12 cellular contexts compared by ENCODE assay signal in the genomic region with DNA sequence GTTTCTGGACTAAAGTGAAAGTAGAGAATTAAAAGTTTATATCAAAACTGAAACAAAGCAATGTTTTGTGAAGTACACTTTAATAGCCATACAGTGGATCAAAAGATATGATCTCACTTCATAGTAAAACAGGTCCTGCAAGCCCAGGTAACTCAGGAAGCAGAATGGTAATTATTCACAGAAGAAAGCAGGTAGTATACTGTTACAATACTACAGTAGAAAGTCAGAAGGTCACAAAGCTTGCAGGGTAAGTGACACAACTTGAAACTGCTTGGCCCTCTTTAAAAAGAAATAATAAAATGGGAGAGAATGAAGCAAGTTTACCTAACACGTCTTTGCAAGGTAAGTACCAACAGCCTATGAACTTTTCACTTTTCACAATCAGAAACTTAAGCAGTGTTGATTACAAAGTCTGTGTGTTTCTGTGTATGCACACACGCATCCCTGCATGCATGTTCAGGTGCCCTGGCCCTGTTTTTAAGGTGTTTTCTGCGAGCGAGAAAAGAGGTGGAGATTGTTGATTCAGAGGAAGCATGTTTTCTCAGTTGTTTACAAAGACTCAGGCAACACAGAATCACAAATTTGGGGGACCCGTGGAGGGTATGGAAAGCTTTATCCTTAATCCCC. TPM values are rescaled to one million over a fixed set of nuclear protein-coding genes. Genes with fewer than 3 reads are reported as not detected.
DNase-seq lines count a peak whose midpoint lies in the region; ATAC-seq and TF ChIP-seq lines count a peak whose summit lies in the region.
"Had no signal": no experiment of that assay in that cellular context is flagged by ENCODE, and none has a peak within 500 bp of the region (broad histone marks: within the 10 kb centered on the region; RNA-seq: fewer than 3 reads in every experiment).

A gene (plus strand): TSS at position 226 of the 627 bp plus-strand sequence.

- ATAC-seq in omental fat pad (ENCODE audit: low FRiP score) (no peak), HG03095 (IDR thresholded peaks at IDR 0.05; ENCODE audit: unreplicated experiment) (no peak)
- ATAC-seq: left ventricle myocardium superior had no signal

- DNase-seq in NCI-H1105 (lab: John Stamatoyannopoulos, UW): peak; percentile 30
- no peak for DNase-seq in cerebellum (ENCODE audit: low spot score)
- no peak for DNase-seq in myocyte (ENCODE audit: low read depth)
- no peak for DNase-seq in omental fat pad (ENCODE audit: low spot score)
- no peak for DNase-seq in dedifferentiated amniotic fluid mesenchymal stem cell (ENCODE audit: extremely low spot score)
- DNase-seq in NCI-H2227 treated with DMSO at 0.1 percent for 48 hours (lab: John Stamatoyannopoulos, UW): no peak
- DNase-seq: anterior cingulate cortex; left ventricle myocardium superior; stimulated activated naive CD4-positive, alpha-beta T cell treated with Interleukin-2 at 50 U/mL for 16 hours had no signal

- TF ChIP-seq CTCF in C4-2B (conservative IDR thresholded peaks at IDR 0.05) (no peak), omental fat pad (IDR thresholded peaks at IDR 0.05) (no peak)

- H3K27ac ChIP-seq in C4-2B: peak within 1 kb of the TSS; percentile 83; the same call in 1 of the 2 replicates
- H3K27ac ChIP-seq: BLaER1 treated with 17β-estradiol and CSF1 and Interleukin-3, amounts not matched to agents 10 nM and 100 nM had no signal

RNA-seq across cellular contexts. Expression of the gene that starts here (rescaled TPM):
- total RNA-seq in cerebellum (17.5 TPM), myocyte (10.7 and 14.8 TPM in 2 replicates), omental fat pad (10 to 100 TPM in 1 of 4 donors, 1 to 10 TPM in 3; 6.5 to 15.1 (median 8.0) TPM)
- polyA plus RNA-seq in myocyte (2012): 6.1 TPM
